In genomic region chr21:16169102-16169511, GRCh38 we compare ENCODE assay signal across 17 cellular contexts.
DNase-seq lines count a peak whose midpoint lies in the region; ATAC-seq and TF ChIP-seq lines count a peak whose summit lies in the region.
"Had no signal": no experiment of that assay in that cellular context is flagged by ENCODE, and none has a peak within 500 bp of the region (broad histone marks: within the 10 kb centered on the region; RNA-seq: fewer than 3 reads in every experiment).

No MANE protein-coding gene starts in this region.

- no peaks in the 10 kb centered on the region for H3K27me3 ChIP-seq in left lung
- H3K27me3 ChIP-seq: SJCRH30 had no signal

- H3K27me3 Mint-ChIP-seq in brain, result no peaks in the 10 kb centered on the region
- no peaks in the 10 kb centered on the region for H3K27me3 Mint-ChIP-seq in stimulated activated memory B cell treated with anti-CD40 and anti-IgM and Interleukin-4, amounts not matched to agents 10 μg/mL and 1 μg/mL and 100 μg/mL, for 72 hours
- H3K27me3 Mint-ChIP-seq: activated CD8-positive, alpha-beta memory T cell treated with anti-CD3 and anti-CD28 coated beads, Interleukin-2, amount 10 ng/mL, durations not matched to agents 7 days and 5 days; activated naive CD4-positive, alpha-beta T cell treated with anti-CD3 and anti-CD28 coated beads, Interleukin-2, amount 10 ng/mL, durations not matched to agents 7 days and 5 days; central memory CD8-positive, alpha-beta T cell; stimulated activated naive CD8-positive, alpha-beta T cell treated with anti-CD3 and anti-CD28 coated beads, Interleukin-15, amount 100 ng/mL, for 72 hours had no signal

- DNase-seq in GM04504 (ENCODE audit: low read depth), result peak; percentile 49
- no peak for DNase-seq in left lung
- DNase-seq in substantia nigra (lab: John Stamatoyannopoulos, UW), result no peak
- DNase-seq in NCI-H526 treated with DMSO at 0.1 percent for 48 hours (lab: John Stamatoyannopoulos, UW), result no peak
- no peak for DNase-seq in activated CD4-positive, alpha-beta T cell treated with anti-CD3 and anti-CD28 coated beads for 4 hours
- DNase-seq: activated CD8-positive, alpha-beta memory T cell treated with anti-CD3 and anti-CD28 coated beads, Interleukin-2, amount 10 ng/mL, durations not matched to agents 7 days and 5 days; activated naive CD4-positive, alpha-beta T cell treated with anti-CD3 and anti-CD28 coated beads, Interleukin-2, amount 10 ng/mL, durations not matched to agents 7 days and 5 days; Karpas-422; midbrain; NCI-H2081; NK-92 treated with Interleukin-12 subunit alpha and Interleukin-12 subunit beta, amount 100 ng/mL, for 24 hours; SJCRH30; stimulated activated naive CD8-positive, alpha-beta T cell treated with anti-CD3 and anti-CD28 coated beads, Interleukin-15, amount 100 ng/mL, for 72 hours had no signal

- peaks cover 7% of the 10 kb centered on the region for H3K36me3 Mint-ChIP-seq in brain
- no peaks in the 10 kb centered on the region for H3K36me3 Mint-ChIP-seq in stimulated activated memory B cell treated with anti-CD40 and anti-IgM and Interleukin-4, amounts not matched to agents 10 μg/mL and 1 μg/mL and 100 μg/mL, for 72 hours
- H3K36me3 Mint-ChIP-seq: activated CD8-positive, alpha-beta memory T cell treated with anti-CD3 and anti-CD28 coated beads, Interleukin-2, amount 10 ng/mL, durations not matched to agents 7 days and 5 days; activated naive CD4-positive, alpha-beta T cell treated with anti-CD3 and anti-CD28 coated beads, Interleukin-2, amount 10 ng/mL, durations not matched to agents 7 days and 5 days had no signal

- H3K9me3 ChIP-seq in left lung, result no peaks in the 10 kb centered on the region

- peak overlapping the region; percentile 13 to 78 (median 46) for H3K4me3 Mint-ChIP-seq in brain
- no peak overlapping the region for H3K4me3 Mint-ChIP-seq in stimulated activated memory B cell treated with anti-CD40 and anti-IgM and Interleukin-4, amounts not matched to agents 10 μg/mL and 1 μg/mL and 100 μg/mL, for 72 hours
- H3K4me3 Mint-ChIP-seq: activated CD8-positive, alpha-beta memory T cell treated with anti-CD3 and anti-CD28 coated beads, Interleukin-2, amount 10 ng/mL, durations not matched to agents 7 days and 5 days; activated naive CD4-positive, alpha-beta T cell treated with anti-CD3 and anti-CD28 coated beads, Interleukin-2, amount 10 ng/mL, durations not matched to agents 7 days and 5 days; central memory CD8-positive, alpha-beta T cell; stimulated activated naive CD8-positive, alpha-beta T cell treated with anti-CD3 and anti-CD28 coated beads, Interleukin-15, amount 100 ng/mL, for 72 hours had no signal

- intact Hi-C loops in left lung (cut with DNase I), result no loop called here

- peaks cover 0 to 12% (median 4%) of the 10 kb centered on the region in 5 experiments for H3K9me3 Mint-ChIP-seq in brain
- no peaks in the 10 kb centered on the region for H3K9me3 Mint-ChIP-seq in stimulated activated memory B cell treated with anti-CD40 and anti-IgM and Interleukin-4, amounts not matched to agents 10 μg/mL and 1 μg/mL and 100 μg/mL, for 72 hours
- H3K9me3 Mint-ChIP-seq: activated naive CD4-positive, alpha-beta T cell treated with anti-CD3 and anti-CD28 coated beads, Interleukin-2, amount 10 ng/mL, durations not matched to agents 7 days and 5 days; stimulated activated naive CD8-positive, alpha-beta T cell treated with anti-CD3 and anti-CD28 coated beads, Interleukin-15, amount 100 ng/mL, for 72 hours had no signal

- ATAC-seq in left lung, result peak; percentile 15
- ATAC-seq in stimulated activated memory B cell treated with anti-CD40 and anti-IgM and Interleukin-4, amounts not matched to agents 10 μg/mL and 1 μg/mL and 100 μg/mL, for 72 hours, result no peak
- ATAC-seq in HG02870 (IDR thresholded peaks at IDR 0.05; ENCODE audit: unreplicated experiment), result no peak
- ATAC-seq: activated CD8-positive, alpha-beta memory T cell treated with anti-CD3 and anti-CD28 coated beads, Interleukin-2, amount 10 ng/mL, durations not matched to agents 7 days and 5 days; stimulated activated naive CD8-positive, alpha-beta T cell treated with anti-CD3 and anti-CD28 coated beads, Interleukin-15, amount 100 ng/mL, for 72 hours had no signal

- H3K4me3 ChIP-seq in left lung, result no peak overlapping the region
- H3K4me3 ChIP-seq: SJCRH30 had no signal

- peaks cover 51% of the 10 kb centered on the region for H3K4me1 Mint-ChIP-seq in brain
- no peaks in the 10 kb centered on the region for H3K4me1 Mint-ChIP-seq in stimulated activated memory B cell treated with anti-CD40 and anti-IgM and Interleukin-4, amounts not matched to agents 10 μg/mL and 1 μg/mL and 100 μg/mL, for 72 hours
- H3K4me1 Mint-ChIP-seq: activated CD8-positive, alpha-beta memory T cell treated with anti-CD3 and anti-CD28 coated beads, Interleukin-2, amount 10 ng/mL, durations not matched to agents 7 days and 5 days; activated naive CD4-positive, alpha-beta T cell treated with anti-CD3 and anti-CD28 coated beads, Interleukin-2, amount 10 ng/mL, durations not matched to agents 7 days and 5 days; central memory CD8-positive, alpha-beta T cell; stimulated activated naive CD8-positive, alpha-beta T cell treated with anti-CD3 and anti-CD28 coated beads, Interleukin-15, amount 100 ng/mL, for 72 hours had no signal

- TF ChIP-seq CTCF in brain (conservative IDR thresholded peaks at IDR 0.05) (no peak), left lung (IDR thresholded peaks at IDR 0.05) (no peak)

- H3K36me3 ChIP-seq in left lung, result no peaks in the 10 kb centered on the region
- H3K36me3 ChIP-seq: SJCRH30 had no signal

- no peaks in the 10 kb centered on the region for H3K4me1 ChIP-seq in left lung
- H3K4me1 ChIP-seq: SJCRH30 had no signal

- no peak overlapping the region for H3K27ac ChIP-seq in left lung
- H3K27ac ChIP-seq in substantia nigra (ENCODE audit: low read depth, low read length, poor library complexity, severe bottlenecking), result peak overlapping the region; percentile 37
- H3K27ac ChIP-seq: SJCRH30 had no signal

- H3K27ac Mint-ChIP-seq in brain, result peak overlapping the region; percentile 60 to 95 (median 93)
- H3K27ac Mint-ChIP-seq in stimulated activated memory B cell treated with anti-CD40 and anti-IgM and Interleukin-4, amounts not matched to agents 10 μg/mL and 1 μg/mL and 100 μg/mL, for 72 hours, result no peak overlapping the region
- H3K27ac Mint-ChIP-seq: activated CD8-positive, alpha-beta memory T cell treated with anti-CD3 and anti-CD28 coated beads, Interleukin-2, amount 10 ng/mL, durations not matched to agents 7 days and 5 days; activated naive CD4-positive, alpha-beta T cell treated with anti-CD3 and anti-CD28 coated beads, Interleukin-2, amount 10 ng/mL, durations not matched to agents 7 days and 5 days; stimulated activated naive CD8-positive, alpha-beta T cell treated with anti-CD3 and anti-CD28 coated beads, Interleukin-15, amount 100 ng/mL, for 72 hours had no signal
